Comparison of ENCODE assay signal across 12 cellular contexts in the genomic region with DNA sequence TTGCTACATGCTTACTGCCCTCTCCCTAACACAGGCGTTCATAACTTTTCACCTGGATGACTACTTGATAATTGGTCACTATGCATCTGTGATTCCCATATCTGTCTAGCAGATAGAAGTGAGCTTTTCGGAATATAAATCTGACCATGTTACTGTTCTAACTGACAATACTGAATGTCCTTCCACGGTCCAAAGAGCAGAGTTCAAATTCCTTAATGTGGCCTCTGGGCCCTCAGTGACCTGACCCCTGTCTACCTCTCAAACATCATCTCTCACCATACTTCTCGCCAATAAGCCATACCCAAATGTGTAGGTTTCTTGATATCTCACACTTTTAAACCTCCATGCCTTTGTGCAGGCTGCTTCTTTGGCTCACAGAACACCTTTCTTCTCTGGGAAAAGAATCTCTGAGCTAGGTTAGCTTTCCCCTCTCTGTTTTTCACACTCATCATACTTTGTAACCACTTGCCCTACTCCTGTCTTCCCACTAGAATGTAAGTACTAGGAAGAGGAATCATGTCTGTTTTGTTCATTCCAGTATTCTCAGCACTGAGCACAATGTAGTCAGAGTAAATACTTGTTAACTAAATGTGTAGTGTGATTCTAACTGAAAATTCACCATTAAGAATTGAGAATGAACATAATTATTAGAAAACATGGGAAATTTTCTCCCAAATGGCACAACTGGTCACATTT. TPM values are rescaled to one million over a fixed set of nuclear protein-coding genes. Genes with fewer than 3 reads are reported as not detected.
DNase-seq lines count a peak whose midpoint lies in the region; ATAC-seq and TF ChIP-seq lines count a peak whose summit lies in the region.
"Had no signal": no experiment of that assay in that cellular context is flagged by ENCODE, and none has a peak within 500 bp of the region (broad histone marks: within the 10 kb centered on the region; RNA-seq: fewer than 3 reads in every experiment).

No MANE protein-coding gene starts in this region.

- H3K4me3 ChIP-seq in hepatocyte (no peak overlapping the region), prostate gland (no peak overlapping the region)

- peak; percentile 28 for ATAC-seq in GM18868 (IDR thresholded peaks at IDR 0.05; ENCODE audit: unreplicated experiment)
- ATAC-seq in GM21786 (IDR thresholded peaks at IDR 0.05; ENCODE audit: unreplicated experiment), result peak; percentile 14
- peak; percentile 35 for ATAC-seq in HG03439 (IDR thresholded peaks at IDR 0.05; ENCODE audit: unreplicated experiment)

- no peak for TF ChIP-seq POLR2A in prostate gland (IDR thresholded peaks at IDR 0.05)

- no peaks in the 10 kb centered on the region for H4K20me1 ChIP-seq in hepatocyte (ENCODE audit: insufficient read depth, poor library complexity, severe bottlenecking)

- H3K9me3 ChIP-seq in hepatocyte (ENCODE audit: low read depth) (no peaks in the 10 kb centered on the region), prostate gland (no peaks in the 10 kb centered on the region)

- WGBS in hepatocyte (ENCODE audit: low lambda C conversion rate, missing lambda C conversion rate), result 91% methylated on average over 4 of the region's 4 CpGs
- WGBS in prostate gland, result 93% methylated on average over 4 of the region's 4 CpGs

- H3K4me2 ChIP-seq in hepatocyte, result no peak overlapping the region

- H3K9me2 ChIP-seq in hepatocyte (replicated peaks; ENCODE audit: insufficient read depth), result no peaks in the 10 kb centered on the region

- no peaks in the 10 kb centered on the region for H3K27me3 ChIP-seq in hepatocyte
- no peaks in the 10 kb centered on the region for H3K27me3 ChIP-seq in prostate gland (replicated peaks; ENCODE audit: insufficient read depth)

- no peak overlapping the region for H2AFZ ChIP-seq in hepatocyte

- peaks cover 8% of the 10 kb centered on the region for H3K4me1 ChIP-seq in hepatocyte (ENCODE audit: insufficient read depth)
- no peaks in the 10 kb centered on the region for H3K4me1 ChIP-seq in prostate gland (replicated peaks)

- DNase-seq in hepatocyte (ENCODE audit: low spot score) (no peak), T-helper 9 cell (no peak), globus pallidus (ENCODE audit: low spot score) (no peak), NCI-H345 treated with DMSO at 0.1 percent for 48 hours (lab: John Stamatoyannopoulos, UW; ENCODE audit: unreplicated experiment) (no peak), prostate gland (ENCODE audit: low spot score) (no peak)
- DNase-seq: activated CD4-positive, alpha-beta T cell treated with anti-CD3 and anti-CD28 coated beads for 1 hour; hypothalamus; NCI-H748 treated with DMSO at 0.1 percent for 48 hours had no signal

- no peak for TF ChIP-seq CTCF in hepatocyte (IDR thresholded peaks at IDR 0.05; ENCODE audit: poor library complexity)
- no peak for TF ChIP-seq CTCF in prostate gland (IDR thresholded peaks at IDR 0.05)

- no peaks in the 10 kb centered on the region for H3K79me2 ChIP-seq in hepatocyte

- H3K27ac ChIP-seq in hepatocyte, result peak overlapping the region; percentile 89
- H3K27ac ChIP-seq in prostate gland, result no peak overlapping the region

- H3K36me3 ChIP-seq in hepatocyte (replicated peaks; ENCODE audit: insufficient read depth, low read depth) (no peaks in the 10 kb centered on the region), prostate gland (no peaks in the 10 kb centered on the region)

- intact Hi-C loops in prostate gland (cut with DNase I), result no loop called here

RNA-seq across cellular contexts. Expression of gene LRRC17, which starts 39.2 kb away (rescaled TPM):
- 40.8 and 50.8 TPM in 2 replicates for total RNA-seq in hepatocyte
- 16.0 and 20.4 TPM in 2 replicates for polyA plus RNA-seq in hepatocyte
- total RNA-seq in prostate gland, result 1 to 10 TPM; 1.0 to 9.8 TPM
- total RNA-seq: HT-29 had no signal
